In the genomic region with DNA sequence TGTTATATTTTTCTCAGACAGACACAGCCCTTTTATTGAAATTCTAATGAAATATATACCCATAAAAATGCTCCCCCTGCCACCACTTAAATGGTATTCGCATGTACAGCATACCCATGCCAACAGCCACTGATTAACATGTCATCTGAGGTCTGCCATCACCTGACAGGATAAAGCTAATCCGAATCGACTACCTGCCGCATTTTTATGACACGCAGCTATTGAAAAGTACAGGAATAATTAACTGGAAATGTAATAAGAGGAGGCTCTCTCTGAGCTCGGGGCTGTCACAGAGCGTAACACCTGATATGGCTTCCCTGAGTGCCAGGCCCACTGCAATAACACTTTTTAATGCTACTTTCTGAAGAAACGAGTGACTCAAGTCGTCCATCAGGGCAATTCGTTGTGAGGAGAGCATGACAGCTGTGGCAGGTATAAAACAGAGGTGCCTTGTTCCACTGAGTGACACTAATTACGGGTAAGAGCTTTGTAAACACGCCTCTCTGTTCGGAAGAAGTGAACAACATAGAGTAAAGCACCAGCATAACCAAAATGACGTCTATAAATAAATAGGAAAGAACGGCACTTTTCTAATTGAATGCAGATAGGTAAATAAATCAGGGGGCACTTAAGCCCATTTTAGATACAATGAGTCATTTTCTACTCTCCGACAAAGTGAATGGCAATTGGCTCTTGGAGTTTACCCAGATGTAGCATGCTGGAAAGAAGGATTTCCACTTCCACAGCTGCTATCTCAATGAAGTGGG, we compare ENCODE assay signal across 18 cellular contexts. TPM values are rescaled to one million over a fixed set of nuclear protein-coding genes. Genes with fewer than 3 reads are reported as not detected.
DNase-seq lines count a peak whose midpoint lies in the region; ATAC-seq and TF ChIP-seq lines count a peak whose summit lies in the region.
"Had no signal": no experiment of that assay in that cellular context is flagged by ENCODE, and none has a peak within 500 bp of the region (broad histone marks: within the 10 kb centered on the region; RNA-seq: fewer than 3 reads in every experiment).

No MANE protein-coding gene starts in this region.

- H3K36me3 ChIP-seq in BE2C = no peaks in the 10 kb centered on the region

- H3K4me1 Mint-ChIP-seq in activated T-cell treated with anti-CD3 and anti-CD28 coated beads, Interleukin-2, amount 50 U/mL, for 72 hours (ENCODE audit: low read depth) = peaks cover 7% of the 10 kb centered on the region

- peaks cover 18% of the 10 kb centered on the region for H3K27me3 Mint-ChIP-seq in activated T-cell treated with anti-CD3 and anti-CD28 coated beads, Interleukin-2, amount 50 U/mL, for 72 hours (ENCODE audit: low read depth)

- no peaks in the 10 kb centered on the region for H3K9me3 ChIP-seq in BE2C

- H3K27ac Mint-ChIP-seq in activated T-cell treated with anti-CD3 and anti-CD28 coated beads, Interleukin-2, amount 50 U/mL, for 72 hours = no peak overlapping the region
- H3K27ac Mint-ChIP-seq: effector memory CD8-positive, alpha-beta T cell; stimulated activated effector memory CD8-positive, alpha-beta T cell treated with anti-CD3 and anti-CD28 coated beads, Interleukin-12 subunit alpha, Interleukin-12 subunit beta, amount 100 ng/mL, for 72 hours had no signal

- TF ChIP-seq CTCF in BE2C (IDR thresholded peaks at IDR 0.05; ENCODE audit: low read depth, low read length) (no peak), omental fat pad (IDR thresholded peaks at IDR 0.05) (no peak)

- H3K4me3 ChIP-seq in BE2C (ENCODE audit: low read depth, low read length) = no peak overlapping the region
- H3K4me3 ChIP-seq: SK-N-MC had no signal

- no peak for ATAC-seq in activated T-cell treated with anti-CD3 and anti-CD28 coated beads, Interleukin-2, amount 50 U/mL, for 72 hours (replicated peaks in 1 of 2)
- ATAC-seq in omental fat pad (ENCODE audit: low FRiP score) = no peak
- ATAC-seq: effector memory CD8-positive, alpha-beta T cell; stimulated activated effector memory CD8-positive, alpha-beta T cell treated with anti-CD3 and anti-CD28 coated beads, Interleukin-12 subunit alpha, Interleukin-12 subunit beta, amount 100 ng/mL, for 72 hours had no signal

- H3K9me3 Mint-ChIP-seq in activated T-cell treated with anti-CD3 and anti-CD28 coated beads, Interleukin-2, amount 50 U/mL, for 72 hours = no peaks in the 10 kb centered on the region
- H3K9me3 Mint-ChIP-seq: effector memory CD8-positive, alpha-beta T cell; stimulated activated effector memory CD8-positive, alpha-beta T cell treated with anti-CD3 and anti-CD28 coated beads, Interleukin-12 subunit alpha, Interleukin-12 subunit beta, amount 100 ng/mL, for 72 hours had no signal

- H3K27me3 ChIP-seq in BE2C = no peaks in the 10 kb centered on the region

- H3K4me1 ChIP-seq in BE2C = peaks cover 10% of the 10 kb centered on the region; the same call in 1 of the 2 replicates

- DNase-seq in DMS153 (lab: John Stamatoyannopoulos, UW) (peak; percentile 100), NCI-H1417 treated with DMSO at 0.1 percent for 48 hours (lab: John Stamatoyannopoulos, UW) (peak; percentile 100), NCI-H510A treated with DMSO at 0.1 percent for 48 hours (lab: John Stamatoyannopoulos, UW) (peak; percentile 98), kidney tubule cell (ENCODE audit: low spot score) (peak; percentile 28), BE2C (no peak), omental fat pad (ENCODE audit: low spot score) (no peak)
- no peak for DNase-seq in activated T-cell treated with anti-CD3 and anti-CD28 coated beads, Interleukin-2, amount 50 U/mL, for 72 hours
- DNase-seq in activated CD4-positive, alpha-beta T cell treated with anti-CD3 and anti-CD28 coated beads for 1 hour = no peak
- DNase-seq: activated naive CD4-positive, alpha-beta T cell; AML-193; effector memory CD8-positive, alpha-beta T cell; EL; foreskin melanocyte; GOT3; retina; stimulated activated CD4-positive, alpha-beta T cell treated with anti-CD3 and anti-CD28 coated beads, Interleukin-4, amount 100 ng/mL, for 1 hour had no signal

- H3K4me3 Mint-ChIP-seq in activated T-cell treated with anti-CD3 and anti-CD28 coated beads, Interleukin-2, amount 50 U/mL, for 72 hours = no peak overlapping the region
- H3K4me3 Mint-ChIP-seq: effector memory CD8-positive, alpha-beta T cell; stimulated activated effector memory CD8-positive, alpha-beta T cell treated with anti-CD3 and anti-CD28 coated beads, Interleukin-12 subunit alpha, Interleukin-12 subunit beta, amount 100 ng/mL, for 72 hours had no signal

- no peaks in the 10 kb centered on the region for H3K36me3 Mint-ChIP-seq in activated T-cell treated with anti-CD3 and anti-CD28 coated beads, Interleukin-2, amount 50 U/mL, for 72 hours (ENCODE audit: insufficient read depth in 2 of 2)
- H3K36me3 Mint-ChIP-seq: stimulated activated effector memory CD8-positive, alpha-beta T cell treated with anti-CD3 and anti-CD28 coated beads, Interleukin-12 subunit alpha, Interleukin-12 subunit beta, amount 100 ng/mL, for 72 hours had no signal

RNA-seq across cellular contexts. Expression of a gene that starts 56.6 kb away (rescaled TPM):
- polyA plus RNA-seq in BE2C (2012; ENCODE audit: insufficient read depth, insufficient read length, low read depth) = 5.6 TPM
- 1 to 10 TPM; 1.2 to 1.9 TPM for total RNA-seq in activated T-cell treated with anti-CD3 and anti-CD28 coated beads, Interleukin-2, amount 50 U/mL, for 72 hours
- 10 to 100 TPM; 27.9 to 87.0 (median 42.9) TPM for total RNA-seq in omental fat pad

Comparison
In these comparisons a context has a peak if more than half of its experiments do, and no peak if none do; other contexts are left out.
1. DNase-seq: peak in DMS153 (single experiment), NCI-H1417 treated with DMSO at 0.1 percent for 48 hours (single experiment), NCI-H510A treated with DMSO at 0.1 percent for 48 hours (single experiment) and kidney tubule cell (single experiment); none in BE2C (single experiment), activated T-cell treated with anti-CD3 and anti-CD28 coated beads, Interleukin-2, amount 50 U/mL, for 72 hours (0 of 2), omental fat pad (single experiment) and activated CD4-positive, alpha-beta T cell treated with anti-CD3 and anti-CD28 coated beads for 1 hour (single experiment).
2. RNA of a gene that starts 56.6 kb away (total RNA-seq): 27.9 to 87.0 TPM in omental fat pad; 1.2 to 1.9 TPM in activated T-cell treated with anti-CD3 and anti-CD28 coated beads, Interleukin-2, amount 50 U/mL, for 72 hours; every median in the first group is over 10 times any median in the second.